In genomic region chr15:65028338-65028737, GRCh38 we compare ENCODE assay signal across 8 cellular contexts. TPM values are rescaled to one million over a fixed set of nuclear protein-coding genes. Genes with fewer than 3 reads are reported as not detected.
DNase-seq lines count a peak whose midpoint lies in the region; ATAC-seq lines count a peak whose summit lies in the region.

No MANE protein-coding gene starts in this region.

- peaks cover 15% of the 10 kb centered on the region for H3K4me1 Mint-ChIP-seq in activated T-helper 1 cell treated with anti-CD3 and anti-CD28 coated beads, Interleukin-12 subunit alpha, Interleukin-12 subunit beta, Interleukin-2, Interleukin-4 antibody, amounts not matched to agents 30 ng/mL and 10 ng/mL and 1 ng/mL, durations not matched to agents 14 hours and 24 hours and 36 hours (ENCODE audit: low read depth)

- intact Hi-C loops in activated T-helper 1 cell treated with anti-CD3 and anti-CD28 coated beads, Interleukin-12 subunit alpha, Interleukin-12 subunit beta, Interleukin-2, Interleukin-4 antibody, amounts not matched to agents 30 ng/mL and 10 ng/mL and 1 ng/mL, durations not matched to agents 14 hours and 24 hours and 36 hours (cut with micrococcal nuclease): loop anchor here (1.0 to 2.0 kb wide), 3 partner anchors 20 to 104 kb away; partner anchors contain the start of gene PDCD7

- no peaks in the 10 kb centered on the region for H3K9me3 ChIP-seq in iPS-20b (ENCODE audit: insufficient read depth, low read depth, low read length)
- no peaks in the 10 kb centered on the region for H3K9me3 ChIP-seq in stomach smooth muscle (ENCODE audit: control insufficient read depth in 2 of 2, low read length in 2 of 2)

- H3K27ac ChIP-seq in iPS-20b (ENCODE audit: low read length) (no peak overlapping the region), stomach smooth muscle (ENCODE audit: low read length) (no peak overlapping the region)

- H3K4me3 ChIP-seq in iPS-20b (ENCODE audit: low read length) (peak overlapping the region; percentile 90), stomach smooth muscle (ENCODE audit: low read length in 2 of 2) (peak overlapping the region; percentile 87 to 88)

- H3K27me3 Mint-ChIP-seq in activated T-helper 1 cell treated with anti-CD3 and anti-CD28 coated beads, Interleukin-12 subunit alpha, Interleukin-12 subunit beta, Interleukin-2, Interleukin-4 antibody, amounts not matched to agents 30 ng/mL and 10 ng/mL and 1 ng/mL, durations not matched to agents 14 hours and 24 hours and 36 hours (ENCODE audit: insufficient read depth): peaks cover 16% of the 10 kb centered on the region

- ATAC-seq in GM21825 (IDR thresholded peaks at IDR 0.05; ENCODE audit: unreplicated experiment): no peak

- H3K9me3 Mint-ChIP-seq in activated T-helper 1 cell treated with anti-CD3 and anti-CD28 coated beads, Interleukin-12 subunit alpha, Interleukin-12 subunit beta, Interleukin-2, Interleukin-4 antibody, amounts not matched to agents 30 ng/mL and 10 ng/mL and 1 ng/mL, durations not matched to agents 14 hours and 24 hours and 36 hours: no peaks in the 10 kb centered on the region

- peak; percentile 7 for DNase-seq in activated CD4-positive, alpha-beta T cell treated with anti-CD3 and anti-CD28 coated beads for 48 hours
- DNase-seq in activated CD4-positive, alpha-beta T cell treated with anti-CD3 and anti-CD28 coated beads for 4 hours: no peak
- no peak for DNase-seq in activated T-helper 1 cell treated with anti-CD3 and anti-CD28 coated beads, Interleukin-12 subunit alpha, Interleukin-12 subunit beta, Interleukin-2, Interleukin-4 antibody, amounts not matched to agents 30 ng/mL and 10 ng/mL and 1 ng/mL, durations not matched to agents 14 hours and 24 hours and 36 hours (ENCODE audit: low spot score)
- DNase-seq in EL: no peak
- DNase-seq in DMS 273 (lab: John Stamatoyannopoulos, UW; ENCODE audit: unreplicated experiment): no peak

- peaks cover 14% of the 10 kb centered on the region for H3K36me3 Mint-ChIP-seq in activated T-helper 1 cell treated with anti-CD3 and anti-CD28 coated beads, Interleukin-12 subunit alpha, Interleukin-12 subunit beta, Interleukin-2, Interleukin-4 antibody, amounts not matched to agents 30 ng/mL and 10 ng/mL and 1 ng/mL, durations not matched to agents 14 hours and 24 hours and 36 hours (ENCODE audit: low read depth)

- peak overlapping the region; percentile 78 for H3K27ac Mint-ChIP-seq in activated T-helper 1 cell treated with anti-CD3 and anti-CD28 coated beads, Interleukin-12 subunit alpha, Interleukin-12 subunit beta, Interleukin-2, Interleukin-4 antibody, amounts not matched to agents 30 ng/mL and 10 ng/mL and 1 ng/mL, durations not matched to agents 14 hours and 24 hours and 36 hours

- H3K4me3 Mint-ChIP-seq in activated T-helper 1 cell treated with anti-CD3 and anti-CD28 coated beads, Interleukin-12 subunit alpha, Interleukin-12 subunit beta, Interleukin-2, Interleukin-4 antibody, amounts not matched to agents 30 ng/mL and 10 ng/mL and 1 ng/mL, durations not matched to agents 14 hours and 24 hours and 36 hours: peak overlapping the region; percentile 89

- peaks cover 28% of the 10 kb centered on the region for H3K36me3 ChIP-seq in iPS-20b (ENCODE audit: insufficient read depth, low read depth, low read length)
- H3K36me3 ChIP-seq in stomach smooth muscle (ENCODE audit: control insufficient read depth in 2 of 2, insufficient read depth in 2 of 2, low read length in 2 of 2): peaks cover 3 to 12% of the 10 kb centered on the region in 2 donors

- H3K9ac ChIP-seq in iPS-20b (ENCODE audit: low read depth, low read length) (peak overlapping the region; percentile 88; the same call in 1 of the 2 replicates), stomach smooth muscle (ENCODE audit: low read length in 2 of 2) (peak overlapping the region in 1 of 2 donors; percentile 82)

- no peaks in the 10 kb centered on the region for H3K27me3 ChIP-seq in iPS-20b (ENCODE audit: insufficient read depth, low read length)
- no peaks in the 10 kb centered on the region for H3K27me3 ChIP-seq in stomach smooth muscle (ENCODE audit: control insufficient read depth in 1 of 2, insufficient read depth in 2 of 2, low read length in 2 of 2)

- H3K4me1 ChIP-seq in iPS-20b (ENCODE audit: insufficient read depth, low read length): peaks cover 3% of the 10 kb centered on the region; the same call in 1 of the 2 replicates
- peaks cover 11% of the 10 kb centered on the region for H3K4me1 ChIP-seq in stomach smooth muscle (ENCODE audit: control insufficient read depth, insufficient read depth, low read length)

RNA-seq across cellular contexts. Expression of gene MTFMT, which starts 1.1 kb away (rescaled TPM):
- 18.8 and 21.1 TPM in 2 replicates for total RNA-seq in activated T-helper 1 cell treated with anti-CD3 and anti-CD28 coated beads, Interleukin-12 subunit alpha, Interleukin-12 subunit beta, Interleukin-2, Interleukin-4 antibody, amounts not matched to agents 30 ng/mL and 10 ng/mL and 1 ng/mL, durations not matched to agents 14 hours and 24 hours and 36 hours

RNA-seq across cellular contexts. Expression of gene SLC51B, which starts 16.8 kb away (rescaled TPM):
- not detected in 2 replicates for total RNA-seq in activated T-helper 1 cell treated with anti-CD3 and anti-CD28 coated beads, Interleukin-12 subunit alpha, Interleukin-12 subunit beta, Interleukin-2, Interleukin-4 antibody, amounts not matched to agents 30 ng/mL and 10 ng/mL and 1 ng/mL, durations not matched to agents 14 hours and 24 hours and 36 hours

RNA-seq across cellular contexts. Expression of gene SPG21, which starts 38.6 kb away (rescaled TPM):
- total RNA-seq in activated T-helper 1 cell treated with anti-CD3 and anti-CD28 coated beads, Interleukin-12 subunit alpha, Interleukin-12 subunit beta, Interleukin-2, Interleukin-4 antibody, amounts not matched to agents 30 ng/mL and 10 ng/mL and 1 ng/mL, durations not matched to agents 14 hours and 24 hours and 36 hours: 70.2 and 73.3 TPM in 2 replicates

RNA-seq across cellular contexts. Expression of gene RASL12, which starts 39.5 kb away (rescaled TPM):
- total RNA-seq in activated T-helper 1 cell treated with anti-CD3 and anti-CD28 coated beads, Interleukin-12 subunit alpha, Interleukin-12 subunit beta, Interleukin-2, Interleukin-4 antibody, amounts not matched to agents 30 ng/mL and 10 ng/mL and 1 ng/mL, durations not matched to agents 14 hours and 24 hours and 36 hours: not detected in 2 replicates

RNA-seq across cellular contexts. Expression of gene KBTBD13, which starts 48.2 kb away (rescaled TPM):
- not detected in 2 replicates for total RNA-seq in activated T-helper 1 cell treated with anti-CD3 and anti-CD28 coated beads, Interleukin-12 subunit alpha, Interleukin-12 subunit beta, Interleukin-2, Interleukin-4 antibody, amounts not matched to agents 30 ng/mL and 10 ng/mL and 1 ng/mL, durations not matched to agents 14 hours and 24 hours and 36 hours
